Comparison of ENCODE assay signal across 35 cellular contexts in the genomic region with DNA sequence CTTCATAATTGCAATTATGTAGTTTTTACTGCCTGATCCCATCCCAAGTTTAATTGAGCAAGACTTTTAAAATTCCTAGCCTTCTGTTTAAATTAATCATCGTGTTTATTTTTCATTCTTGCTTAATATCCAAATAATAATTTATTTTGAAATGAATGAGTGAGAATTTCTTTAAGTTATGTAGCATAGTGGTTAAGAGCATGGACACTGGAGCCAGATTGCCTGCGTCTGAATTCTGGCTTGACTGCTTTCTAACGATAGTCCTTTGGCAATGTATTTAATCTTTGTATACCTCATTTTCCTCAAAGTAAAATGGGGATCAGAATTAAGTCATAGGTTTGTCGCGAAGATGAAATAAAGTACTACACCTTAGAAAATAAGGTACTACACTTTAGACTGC.
"Had no signal": no experiment of that assay in that cellular context is flagged by ENCODE, and none has a peak within 500 bp of the region (broad histone marks: within the 10 kb centered on the region; RNA-seq: fewer than 3 reads in every experiment).

No MANE protein-coding gene starts in this region.

- H3K36me3 Mint-ChIP-seq: activated CD8-positive, alpha-beta memory T cell treated with anti-CD3 and anti-CD28 coated beads, Interleukin-2, amount 10 ng/mL, durations not matched to agents 7 days and 5 days; activated naive CD4-positive, alpha-beta T cell treated with anti-CD3 and anti-CD28 coated beads, Interleukin-2, amount 10 ng/mL, durations not matched to agents 7 days and 5 days; activated naive CD4-positive, alpha-beta T cell treated with anti-CD3 and anti-CD28 coated beads, Interleukin-2, amount 50 U/mL, for 24 hours; activated naive CD8-positive, alpha-beta T cell; activated naive CD8-positive, alpha-beta T cell treated with anti-CD3 and anti-CD28 coated beads, Interleukin-2, amount 10 ng/mL, durations not matched to agents 7 days and 5 days had no signal

- H3K27me3 Mint-ChIP-seq: activated CD4-positive, alpha-beta memory T cell treated with anti-CD3 and anti-CD28 coated beads, Interleukin-2, amount 10 ng/mL, durations not matched to agents 7 days and 5 days; activated naive CD4-positive, alpha-beta T cell treated with anti-CD3 and anti-CD28 coated beads, Interleukin-2, amount 10 ng/mL, durations not matched to agents 7 days and 5 days; activated naive CD8-positive, alpha-beta T cell treated with anti-CD3 and anti-CD28 coated beads, Interleukin-2, amount 10 ng/mL, durations not matched to agents 7 days and 5 days; activated T-cell treated with anti-CD3 and anti-CD28 coated beads, Interleukin-2, amount 50 U/mL, for 24 hours had no signal

- H3K9me3 Mint-ChIP-seq: activated CD4-positive, alpha-beta memory T cell treated with anti-CD3 and anti-CD28 coated beads, Interleukin-2, amount 10 ng/mL, durations not matched to agents 7 days and 5 days; activated CD4-positive, alpha-beta T cell treated with anti-CD3 and anti-CD28 coated beads, Interleukin-2, amount 10 ng/mL, durations not matched to agents 7 days and 5 days; activated naive CD4-positive, alpha-beta T cell treated with anti-CD3 and anti-CD28 coated beads, Interleukin-2, amount 10 ng/mL, durations not matched to agents 7 days and 5 days; activated naive CD8-positive, alpha-beta T cell treated with anti-CD3 and anti-CD28 coated beads, Interleukin-2, amount 50 U/mL, for 24 hours; activated T-helper 2 cell treated with anti-CD3 and anti-CD28 coated beads, Interferon-gamma antibody, Interleukin-2, Interleukin-4, amounts not matched to agents 10 μg/mL and 5 μg/mL and 100 μg/mL, durations not matched to agents 14 hours and 24 hours and 36 hours; T-helper 1 cell treated with Interleukin-12 subunit alpha and Interleukin-12 subunit beta and Interleukin-4 antibody, amounts not matched to agents 30 μg/mL and 1 μg/mL, for 36 hours; T-helper 2 cell treated with Interferon-gamma antibody and Interleukin-4, amounts not matched to agents 5 μg/mL and 100 μg/mL, for 36 hours had no signal

- H3K27ac Mint-ChIP-seq: activated CD4-positive, alpha-beta memory T cell treated with anti-CD3 and anti-CD28 coated beads, Interleukin-2, amount 10 ng/mL, durations not matched to agents 7 days and 5 days; activated CD4-positive, alpha-beta T cell treated with anti-CD3 and anti-CD28 coated beads for 36 hours; activated CD4-positive, alpha-beta T cell treated with anti-CD3 and anti-CD28 coated beads, Interleukin-2, amount 10 ng/mL, durations not matched to agents 7 days and 5 days; activated CD8-positive, alpha-beta memory T cell treated with anti-CD3 and anti-CD28 coated beads, Interleukin-2, amount 10 ng/mL, durations not matched to agents 7 days and 5 days; activated CD8-positive, alpha-beta T cell treated with anti-CD3 and anti-CD28 coated beads, Interleukin-2, amount 10 ng/mL, durations not matched to agents 7 days and 5 days; activated naive CD4-positive, alpha-beta T cell treated with anti-CD3 and anti-CD28 coated beads, Interleukin-2, amount 10 ng/mL, durations not matched to agents 7 days and 5 days; activated naive CD4-positive, alpha-beta T cell treated with anti-CD3 and anti-CD28 coated beads, Interleukin-2, amount 50 U/mL, for 24 hours; activated naive CD8-positive, alpha-beta T cell; activated naive CD8-positive, alpha-beta T cell treated with anti-CD3 and anti-CD28 coated beads, Interleukin-2, amount 10 ng/mL, durations not matched to agents 7 days and 5 days; activated naive CD8-positive, alpha-beta T cell treated with anti-CD3 and anti-CD28 coated beads, Interleukin-2, amount 50 U/mL, for 24 hours; activated T-cell treated with anti-CD3 and anti-CD28 coated beads, Interleukin-2, amount 50 U/mL, for 24 hours; activated T-helper 2 cell treated with anti-CD3 and anti-CD28 coated beads, Interferon-gamma antibody, Interleukin-2, Interleukin-4, amounts not matched to agents 10 μg/mL and 5 μg/mL and 100 μg/mL, durations not matched to agents 14 hours and 24 hours and 36 hours; T-helper 1 cell treated with Interleukin-12 subunit alpha and Interleukin-12 subunit beta and Interleukin-4 antibody, amounts not matched to agents 30 μg/mL and 1 μg/mL, for 36 hours; T-helper 2 cell treated with Interferon-gamma antibody and Interleukin-4, amounts not matched to agents 5 μg/mL and 100 μg/mL, for 36 hours; WTC11 had no signal

- H3K27ac ChIP-seq: body of pancreas, brain microvascular endothelial cell, breast epithelium, WERI-Rb-1 had no signal

- H3K36me3 ChIP-seq: brain microvascular endothelial cell, breast epithelium, WERI-Rb-1 had no signal

- H3K4me3 ChIP-seq: body of pancreas, breast epithelium had no signal

- DNase-seq: activated CD4-positive, alpha-beta memory T cell treated with anti-CD3 and anti-CD28 coated beads, Interleukin-2, amount 10 ng/mL, durations not matched to agents 7 days and 5 days; activated CD4-positive, alpha-beta T cell treated with anti-CD3 and anti-CD28 coated beads for 1 hour; activated CD4-positive, alpha-beta T cell treated with anti-CD3 and anti-CD28 coated beads for 36 hours; activated CD4-positive, alpha-beta T cell treated with anti-CD3 and anti-CD28 coated beads for 48 hours; activated CD4-positive, alpha-beta T cell treated with anti-CD3 and anti-CD28 coated beads, Interleukin-2, amount 10 ng/mL, durations not matched to agents 7 days and 5 days; activated CD4-positive, alpha-beta T cell treated with anti-CD3 and anti-CD28 coated beads, Interleukin-2, amount 50 U/mL, for 48 hours; activated CD4-positive, CD25-positive, alpha-beta regulatory T cell; activated CD8-positive, alpha-beta memory T cell treated with anti-CD3 and anti-CD28 coated beads for 24 hours; activated CD8-positive, alpha-beta memory T cell treated with anti-CD3 and anti-CD28 coated beads, Interleukin-2, amount 10 ng/mL, durations not matched to agents 7 days and 5 days; activated CD8-positive, alpha-beta memory T cell treated with anti-CD3 and anti-CD28 coated beads, Interleukin-2, amount 50 U/mL, for 48 hours; activated CD8-positive, alpha-beta T cell treated with anti-CD3 and anti-CD28 coated beads, Interleukin-2, amount 10 ng/mL, durations not matched to agents 7 days and 5 days; activated effector memory CD4-positive, alpha-beta T cell treated with Interleukin-2 at 50 U/mL for 16 hours; activated gamma-delta T cell; activated naive CD4-positive, alpha-beta T cell treated with anti-CD3 and anti-CD28 coated beads, Interleukin-2, amount 10 ng/mL, durations not matched to agents 7 days and 5 days; activated naive CD4-positive, alpha-beta T cell treated with Interleukin-2 at 50 U/mL for 16 hours; activated naive CD8-positive, alpha-beta T cell treated with anti-CD3 and anti-CD28 coated beads, Interleukin-2, amount 10 ng/mL, durations not matched to agents 7 days and 5 days; activated naive CD8-positive, alpha-beta T cell treated with anti-CD3 and anti-CD28 coated beads, Interleukin-2, amount 50 U/mL, for 24 hours; activated T-cell treated with anti-CD3 and anti-CD28 coated beads, Interleukin-2, amount 50 U/mL, for 24 hours; activated T-cell treated with anti-CD3 and anti-CD28 coated beads, Interleukin-2, amount 50 U/mL, for 48 hours; amniotic stem cell; aorta; body of pancreas; brain microvascular endothelial cell; central memory CD4-positive, alpha-beta T cell; T-helper 2 cell; T-helper 9 cell; WERI-Rb-1 had no signal

- H3K4me1 ChIP-seq: body of pancreas, breast epithelium had no signal

- ATAC-seq: activated CD4-positive, alpha-beta T cell treated with anti-CD3 and anti-CD28 coated beads for 36 hours; activated CD4-positive, CD25-positive, alpha-beta regulatory T cell treated with anti-CD3 and anti-CD28 coated beads, Interleukin-2, amount 50 U/mL, for 24 hours; activated CD8-positive, alpha-beta memory T cell treated with anti-CD3 and anti-CD28 coated beads, Interleukin-2, amount 10 ng/mL, durations not matched to agents 7 days and 5 days; activated CD8-positive, alpha-beta T cell treated with anti-CD3 and anti-CD28 coated beads, Interleukin-2, amount 10 ng/mL, durations not matched to agents 7 days and 5 days; activated naive CD8-positive, alpha-beta T cell treated with anti-CD3 and anti-CD28 coated beads, Interleukin-2, amount 50 U/mL, for 24 hours; body of pancreas; WTC11 had no signal

- H3K9me3 ChIP-seq: body of pancreas, breast epithelium had no signal

- H3K4me3 Mint-ChIP-seq: activated CD4-positive, alpha-beta memory T cell treated with anti-CD3 and anti-CD28 coated beads, Interleukin-2, amount 10 ng/mL, durations not matched to agents 7 days and 5 days; activated CD4-positive, alpha-beta T cell treated with anti-CD3 and anti-CD28 coated beads for 36 hours; activated CD4-positive, alpha-beta T cell treated with anti-CD3 and anti-CD28 coated beads, Interleukin-2, amount 10 ng/mL, durations not matched to agents 7 days and 5 days; activated CD8-positive, alpha-beta memory T cell treated with anti-CD3 and anti-CD28 coated beads, Interleukin-2, amount 10 ng/mL, durations not matched to agents 7 days and 5 days; activated CD8-positive, alpha-beta T cell treated with anti-CD3 and anti-CD28 coated beads, Interleukin-2, amount 10 ng/mL, durations not matched to agents 7 days and 5 days; activated naive CD4-positive, alpha-beta T cell treated with anti-CD3 and anti-CD28 coated beads, Interleukin-2, amount 10 ng/mL, durations not matched to agents 7 days and 5 days; activated naive CD4-positive, alpha-beta T cell treated with anti-CD3 and anti-CD28 coated beads, Interleukin-2, amount 50 U/mL, for 24 hours; activated naive CD8-positive, alpha-beta T cell; activated naive CD8-positive, alpha-beta T cell treated with anti-CD3 and anti-CD28 coated beads, Interleukin-2, amount 10 ng/mL, durations not matched to agents 7 days and 5 days; activated naive CD8-positive, alpha-beta T cell treated with anti-CD3 and anti-CD28 coated beads, Interleukin-2, amount 50 U/mL, for 24 hours; activated T-cell treated with anti-CD3 and anti-CD28 coated beads, Interleukin-2, amount 50 U/mL, for 24 hours; T-helper 1 cell treated with Interleukin-12 subunit alpha and Interleukin-12 subunit beta and Interleukin-4 antibody, amounts not matched to agents 30 μg/mL and 1 μg/mL, for 36 hours; T-helper 2 cell treated with Interferon-gamma antibody and Interleukin-4, amounts not matched to agents 5 μg/mL and 100 μg/mL, for 36 hours; WTC11 had no signal

- H3K4me1 Mint-ChIP-seq: activated CD4-positive, alpha-beta memory T cell treated with anti-CD3 and anti-CD28 coated beads, Interleukin-2, amount 10 ng/mL, durations not matched to agents 7 days and 5 days; activated CD4-positive, alpha-beta T cell treated with anti-CD3 and anti-CD28 coated beads for 36 hours; activated CD4-positive, alpha-beta T cell treated with anti-CD3 and anti-CD28 coated beads, Interleukin-2, amount 10 ng/mL, durations not matched to agents 7 days and 5 days; activated CD8-positive, alpha-beta memory T cell treated with anti-CD3 and anti-CD28 coated beads, Interleukin-2, amount 10 ng/mL, durations not matched to agents 7 days and 5 days; activated naive CD4-positive, alpha-beta T cell treated with anti-CD3 and anti-CD28 coated beads, Interleukin-2, amount 10 ng/mL, durations not matched to agents 7 days and 5 days; activated naive CD4-positive, alpha-beta T cell treated with anti-CD3 and anti-CD28 coated beads, Interleukin-2, amount 50 U/mL, for 24 hours; activated naive CD8-positive, alpha-beta T cell treated with anti-CD3 and anti-CD28 coated beads, Interleukin-2, amount 10 ng/mL, durations not matched to agents 7 days and 5 days; activated naive CD8-positive, alpha-beta T cell treated with anti-CD3 and anti-CD28 coated beads, Interleukin-2, amount 50 U/mL, for 24 hours; WTC11 had no signal

- H3K27me3 ChIP-seq: body of pancreas, brain microvascular endothelial cell, breast epithelium had no signal
